In the genomic region with DNA sequence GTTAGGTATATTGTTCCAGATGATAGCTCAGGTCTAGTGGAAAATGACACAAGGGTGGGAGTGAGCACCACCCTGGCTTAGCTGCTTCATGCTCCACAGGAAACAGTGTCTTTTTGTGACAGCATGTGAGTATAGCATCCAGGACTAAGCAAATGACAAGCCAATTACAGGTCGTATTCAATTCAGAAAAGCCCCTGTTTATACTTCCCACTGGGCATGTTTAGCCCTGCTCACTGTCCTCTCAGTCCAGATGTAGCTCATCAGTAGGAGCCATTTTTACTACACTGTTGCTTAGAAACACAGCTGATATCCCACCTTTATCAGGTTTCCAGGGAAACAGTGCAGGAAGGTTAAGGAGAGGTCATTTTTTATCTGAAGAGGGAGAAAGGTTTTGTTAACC, we compare ENCODE assay signal across 8 cellular contexts. TPM values are rescaled to one million over a fixed set of nuclear protein-coding genes. Genes with fewer than 3 reads are reported as not detected.
DNase-seq lines count a peak whose midpoint lies in the region; ATAC-seq, FAIRE-seq and TF ChIP-seq lines count a peak whose summit lies in the region.

No MANE protein-coding gene starts in this region.

- H3K27ac Mint-ChIP-seq in HFFc6 = no peak overlapping the region
- H3K27ac Mint-ChIP-seq in activated CD4-positive, alpha-beta memory T cell treated with anti-CD3 and anti-CD28 coated beads, Interleukin-2, amount 10 ng/mL, durations not matched to agents 7 days and 5 days = no peak overlapping the region

- H3K27me3 Mint-ChIP-seq in HFFc6 (ENCODE audit: insufficient read depth) = no peaks in the 10 kb centered on the region
- no peaks in the 10 kb centered on the region for H3K27me3 Mint-ChIP-seq in activated CD4-positive, alpha-beta memory T cell treated with anti-CD3 and anti-CD28 coated beads, Interleukin-2, amount 10 ng/mL, durations not matched to agents 7 days and 5 days

- peak; percentile 64 for FAIRE-seq in GM18507 (lab: Jason Lieb, UNC)

- H4K5ac ChIP-seq in mesendoderm (ENCODE audit: low read length) = no peak overlapping the region

- no peak overlapping the region for H3K9ac ChIP-seq in mesendoderm (ENCODE audit: low read length)

- no peaks in the 10 kb centered on the region; the same call in 1 of the 2 replicates for H3K36me3 Mint-ChIP-seq in HFFc6 (ENCODE audit: low read depth)
- peaks cover 11% of the 10 kb centered on the region for H3K36me3 Mint-ChIP-seq in activated CD4-positive, alpha-beta memory T cell treated with anti-CD3 and anti-CD28 coated beads, Interleukin-2, amount 10 ng/mL, durations not matched to agents 7 days and 5 days (ENCODE audit: low read depth)

- no peak overlapping the region for H3K18ac ChIP-seq in mesendoderm (ENCODE audit: low read length)

- CTCF ChIA-PET in activated CD4-positive, alpha-beta memory T cell treated with anti-CD3 and anti-CD28 coated beads, Interleukin-2, amount 10 ng/mL, durations not matched to agents 7 days and 5 days (lab: Charles Lee) = interaction anchor here (0.5 to 1.0 kb wide), 2 partner anchors 43 to 50 kb away, joined by 3 to 5 read pairs; partner anchors contain the start of gene TNFSF13B

- H3K4me1 Mint-ChIP-seq in HFFc6 (ENCODE audit: low read depth) = peaks cover 22% of the 10 kb centered on the region
- peaks cover 24% of the 10 kb centered on the region for H3K4me1 Mint-ChIP-seq in activated CD4-positive, alpha-beta memory T cell treated with anti-CD3 and anti-CD28 coated beads, Interleukin-2, amount 10 ng/mL, durations not matched to agents 7 days and 5 days

- no peak overlapping the region for H2AK5ac ChIP-seq in mesendoderm (ENCODE audit: low read length)

- no peak overlapping the region for H2BK120ac ChIP-seq in mesendoderm (ENCODE audit: low read depth, low read length)

- POLR2A ChIA-PET in activated CD4-positive, alpha-beta memory T cell treated with anti-CD3 and anti-CD28 coated beads, Interleukin-2, amount 10 ng/mL, durations not matched to agents 7 days and 5 days (lab: Charles Lee) = no interaction called here

- no CpG with 5 or more reads among the region's 1 CpG for WGBS in mesendoderm (ENCODE audit: extremely low coverage, insufficient coverage, low lambda C conversion rate)

- no peak overlapping the region for H2BK15ac ChIP-seq in mesendoderm (replicated peaks; ENCODE audit: low read depth)

- H3K4me2 ChIP-seq in mesendoderm (ENCODE audit: low read length) = no peak overlapping the region

- peaks cover 8% of the 10 kb centered on the region for H3K79me1 ChIP-seq in mesendoderm (ENCODE audit: low read length)

- intact Hi-C loops in sciatic nerve (cut with DNase I) = no loop called here

- H3K4ac ChIP-seq in mesendoderm (ENCODE audit: low read depth, low read length) = no peak overlapping the region

- H3K23ac ChIP-seq in mesendoderm (ENCODE audit: low read length) = no peak overlapping the region

- no peaks in the 10 kb centered on the region for H3K36me3 ChIP-seq in mesendoderm (ENCODE audit: control insufficient read depth, insufficient read depth, low read length)

- DNase-seq in GM18507 (ENCODE audit: extremely low spot score, insufficient read length, low read depth) (no peak), NCI-H2171 (lab: John Stamatoyannopoulos, UW) (peak; percentile 45), mesendoderm (peak; percentile 18), GM13977 (ENCODE audit: low spot score) (no peak), HFFc6 (no peak), sciatic nerve (ENCODE audit: low spot score) (no peak)
- DNase-seq in activated CD4-positive, alpha-beta memory T cell treated with anti-CD3 and anti-CD28 coated beads, Interleukin-2, amount 10 ng/mL, durations not matched to agents 7 days and 5 days = no peak

- H3K79me2 ChIP-seq in mesendoderm (ENCODE audit: control insufficient read depth, insufficient read depth, low read length) = peaks cover 10% of the 10 kb centered on the region

- H4K8ac ChIP-seq in mesendoderm (ENCODE audit: low read depth, low read length) = no peak overlapping the region

- no peaks in the 10 kb centered on the region for H3K27me3 ChIP-seq in mesendoderm (ENCODE audit: insufficient read depth, low read length, poor library complexity)

- no peaks in the 10 kb centered on the region for H3K4me1 ChIP-seq in mesendoderm (ENCODE audit: control insufficient read depth, low read depth, low read length)

- ATAC-seq in GM21576 (IDR thresholded peaks at IDR 0.05; ENCODE audit: unreplicated experiment) = peak; percentile 39
- no peak for ATAC-seq in sciatic nerve

- in situ Hi-C loops in GM13977 (cut with MboI; ENCODE audit: low pct_unique_long_range_greater_than_20kb, low sequenced_read_pairs, unreplicated experiment) = no loop called here

- H3K9me3 Mint-ChIP-seq in HFFc6 = no peaks in the 10 kb centered on the region
- no peaks in the 10 kb centered on the region for H3K9me3 Mint-ChIP-seq in activated CD4-positive, alpha-beta memory T cell treated with anti-CD3 and anti-CD28 coated beads, Interleukin-2, amount 10 ng/mL, durations not matched to agents 7 days and 5 days

- H3K27ac ChIP-seq in mesendoderm (ENCODE audit: low read depth, low read length) = no peak overlapping the region

- TF ChIP-seq CTCF in GM13977 (IDR thresholded peaks at IDR 0.05; ENCODE audit: extremely low read depth, insufficient read depth, missing control alignments) = no peak
- no peak for TF ChIP-seq CTCF in HFFc6 (IDR thresholded peaks at IDR 0.05)

- no peak overlapping the region for H3K4me3 ChIP-seq in mesendoderm (ENCODE audit: low read length)

- H3K4me3 Mint-ChIP-seq in HFFc6 = no peak overlapping the region
- no peak overlapping the region for H3K4me3 Mint-ChIP-seq in activated CD4-positive, alpha-beta memory T cell treated with anti-CD3 and anti-CD28 coated beads, Interleukin-2, amount 10 ng/mL, durations not matched to agents 7 days and 5 days

- H2BK5ac ChIP-seq in mesendoderm (ENCODE audit: low read length) = no peak overlapping the region

- no peak overlapping the region for H3K56ac ChIP-seq in mesendoderm (ENCODE audit: low read length)

RNA-seq across cellular contexts. Expression of gene ABHD13, which starts 8.0 kb away (rescaled TPM):
- polyA plus RNA-seq in mesendoderm (2013, experiment 1 of 2) = 5.3 TPM
- 5.1 TPM for polyA plus RNA-seq in mesendoderm (2013, experiment 2 of 2)
- total RNA-seq in HFFc6 (2021; fragmentation: NEBNext Ultra II Directional; extraction: Animal tissue kit (Norgen Biotek cat#: 25700)) = 1 to 10 TPM; 5.0 to 6.6 (median 6.3) TPM
- total RNA-seq in sciatic nerve = 10.7 TPM
- total RNA-seq in activated CD4-positive, alpha-beta memory T cell treated with anti-CD3 and anti-CD28 coated beads, Interleukin-2, amount 10 ng/mL, durations not matched to agents 7 days and 5 days = 10 to 100 TPM; 10.2 to 10.8 TPM

RNA-seq across cellular contexts. Expression of gene LIG4, which starts 10.8 kb away (rescaled TPM):
- 4.4 TPM for polyA plus RNA-seq in mesendoderm (2013, experiment 1 of 2)
- polyA plus RNA-seq in mesendoderm (2013, experiment 2 of 2) = 4.4 TPM
- total RNA-seq in HFFc6 (2021; fragmentation: NEBNext Ultra II Directional; extraction: Animal tissue kit (Norgen Biotek cat#: 25700)) = 10 to 100 TPM in 5 of 6 experiments, 1 to 10 TPM in 1; 9.2 to 11.4 (median 11.1) TPM
- 8.5 TPM for total RNA-seq in sciatic nerve
- total RNA-seq in activated CD4-positive, alpha-beta memory T cell treated with anti-CD3 and anti-CD28 coated beads, Interleukin-2, amount 10 ng/mL, durations not matched to agents 7 days and 5 days = 10 to 100 TPM; 11.4 to 11.7 TPM

RNA-seq across cellular contexts. Expression of gene TNFSF13B, which starts 43.3 kb away (rescaled TPM):
- polyA plus RNA-seq in mesendoderm (2013, experiment 1 of 2) = 0.24 TPM
- 0.18 TPM for polyA plus RNA-seq in mesendoderm (2013, experiment 2 of 2)
- total RNA-seq in HFFc6 (2021; fragmentation: NEBNext Ultra II Directional; extraction: Animal tissue kit (Norgen Biotek cat#: 25700)) = under 1 TPM; 0.17 to 0.66 (median 0.25) TPM
- total RNA-seq in sciatic nerve = 12.3 TPM
- 10 to 100 TPM; 12.0 to 12.4 TPM for total RNA-seq in activated CD4-positive, alpha-beta memory T cell treated with anti-CD3 and anti-CD28 coated beads, Interleukin-2, amount 10 ng/mL, durations not matched to agents 7 days and 5 days

Comparison
In these comparisons a context has a peak if more than half of its experiments do, and no peak if none do; other contexts are left out.
1. DNase-seq: peak in NCI-H2171 (single experiment) and mesendoderm (single experiment); none in GM18507 (single experiment), GM13977 (single experiment), HFFc6 (single experiment), sciatic nerve (single experiment) and activated CD4-positive, alpha-beta memory T cell treated with anti-CD3 and anti-CD28 coated beads, Interleukin-2, amount 10 ng/mL, durations not matched to agents 7 days and 5 days (single experiment).